In the genomic region with DNA sequence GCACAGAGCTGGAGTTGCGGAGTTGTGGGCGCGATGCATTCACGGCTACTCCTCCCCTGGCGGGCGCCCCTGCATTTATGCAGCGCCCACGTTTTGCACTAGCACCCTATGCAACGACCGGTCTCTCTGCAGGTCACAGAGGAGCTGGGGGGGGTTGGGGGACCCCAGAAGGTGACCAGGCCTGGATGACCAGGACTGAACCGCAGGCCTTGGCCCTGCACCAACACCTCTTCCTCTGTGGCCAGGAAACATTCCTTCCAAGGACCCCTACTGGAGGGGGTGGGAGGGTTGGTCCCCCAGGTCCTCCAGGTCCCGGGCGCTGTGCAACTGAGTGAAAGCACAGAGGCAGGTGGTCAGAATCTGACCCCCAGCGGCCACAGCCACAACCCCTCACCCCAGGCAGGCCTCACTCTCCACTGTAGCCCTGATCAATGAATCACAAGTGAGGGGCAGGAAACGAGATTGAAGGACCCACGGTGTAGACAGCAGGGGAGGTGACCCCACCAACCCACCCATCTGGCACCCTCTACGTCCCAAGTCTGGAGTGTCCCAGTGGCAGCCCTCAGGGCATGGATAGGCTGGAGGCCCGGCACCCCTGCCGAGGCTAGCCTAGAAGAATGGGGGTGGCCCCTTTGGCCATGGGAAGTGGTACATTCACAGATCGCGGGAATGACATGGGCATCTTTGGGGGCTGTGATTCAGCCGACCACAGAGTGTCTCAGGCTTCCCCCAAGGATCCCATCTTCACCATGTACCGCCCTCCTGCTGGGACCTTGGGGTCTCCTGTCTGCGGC, we compare ENCODE assay signal across 8 cellular contexts. TPM values are rescaled to one million over a fixed set of nuclear protein-coding genes. Genes with fewer than 3 reads are reported as not detected.
DNase-seq lines count a peak whose midpoint lies in the region; ATAC-seq and TF ChIP-seq lines count a peak whose summit lies in the region.

No MANE protein-coding gene starts in this region.

- POLR2A ChIA-PET in A673 (lab: Charles Lee; ENCODE audit: low non-redundant PET), result interaction anchor here (0.6 kb wide), 1 partner anchor 395 kb away, joined by 3 read pairs; no protein-coding TSS in a partner anchor
- POLR2A ChIA-PET in activated B cell treated with CpG ODN at 0.5 μM for 24 hours (lab: Charles Lee), result interaction anchor here (0.6 to 59.1 kb wide), 5 partner anchors 10 to 224 kb away, joined by 3 to 2723 read pairs (median 130); a partner anchor contains a TSS

- peak overlapping the region; percentile 87 for H3K4me3 Mint-ChIP-seq in activated B cell treated with CpG ODN at 0.5 μM for 24 hours
- peak overlapping the region; percentile 96 for H3K4me3 Mint-ChIP-seq in stimulated activated effector memory CD8-positive, alpha-beta T cell treated with anti-CD3 and anti-CD28 coated beads, Interleukin-12 subunit alpha, Interleukin-12 subunit beta, amount 100 ng/mL, for 72 hours

- H3K27me3 ChIP-seq in A673 (replicated peaks; ENCODE audit: insufficient read depth, low read depth, low read length, poor library complexity) (no peaks in the 10 kb centered on the region), right cardiac atrium (ENCODE audit: control insufficient read depth, insufficient read depth) (no peaks in the 10 kb centered on the region)

- no peaks in the 10 kb centered on the region for H3K27me3 Mint-ChIP-seq in activated B cell treated with CpG ODN at 0.5 μM for 24 hours

- H3K36me3 ChIP-seq in A673 (ENCODE audit: insufficient read depth, low read length, poor library complexity, severe bottlenecking), result no peaks in the 10 kb centered on the region

- no peaks in the 10 kb centered on the region for H3K36me3 Mint-ChIP-seq in activated B cell treated with CpG ODN at 0.5 μM for 24 hours (ENCODE audit: low read depth)
- H3K36me3 Mint-ChIP-seq in stimulated activated effector memory CD8-positive, alpha-beta T cell treated with anti-CD3 and anti-CD28 coated beads, Interleukin-12 subunit alpha, Interleukin-12 subunit beta, amount 100 ng/mL, for 72 hours, result peaks cover 41% of the 10 kb centered on the region

- 28% methylated on average over 24 of the region's 24 CpGs for WGBS in right cardiac atrium

- H3K9me3 Mint-ChIP-seq in activated B cell treated with CpG ODN at 0.5 μM for 24 hours, result no peaks in the 10 kb centered on the region
- H3K9me3 Mint-ChIP-seq in stimulated activated effector memory CD8-positive, alpha-beta T cell treated with anti-CD3 and anti-CD28 coated beads, Interleukin-12 subunit alpha, Interleukin-12 subunit beta, amount 100 ng/mL, for 72 hours, result no peaks in the 10 kb centered on the region

- H3K4me1 ChIP-seq in A673 (ENCODE audit: insufficient read depth, low read length, poor library complexity, severe bottlenecking) (peaks cover 21% of the 10 kb centered on the region), right cardiac atrium (ENCODE audit: control insufficient read depth, insufficient read depth, low read length) (peaks cover 10% of the 10 kb centered on the region)

- no peak for TF ChIP-seq CTCF in A673 (conservative IDR thresholded peaks at IDR 0.05; ENCODE audit: low read depth, low read length)
- no peak for TF ChIP-seq CTCF in activated B cell treated with CpG ODN at 0.5 μM for 24 hours (IDR thresholded peaks at IDR 0.05)

- H3K4me3 ChIP-seq in A673 (ENCODE audit: low read depth, low read length, poor library complexity, severe bottlenecking) (peak overlapping the region; percentile 66), right cardiac atrium (ENCODE audit: low read length) (peak overlapping the region; percentile 68)

- DNase-seq in A673 (ENCODE audit: low spot score) (no peak), activated B cell treated with CpG ODN at 0.5 μM for 24 hours (no peak), right cardiac atrium (peak in 2 of 3 donors; percentile 76 to 78), SKM-1 treated with dmso at 0.1 percent for 144 hours (lab: John Stamatoyannopoulos, UW; ENCODE audit: unreplicated experiment) (no peak), globus pallidus (ENCODE audit: low spot score) (no peak)
- no peak for DNase-seq in stimulated activated effector memory CD8-positive, alpha-beta T cell treated with anti-CD3 and anti-CD28 coated beads, Interleukin-12 subunit alpha, Interleukin-12 subunit beta, amount 100 ng/mL, for 72 hours (ENCODE audit: low spot score in 2 of 2)

- peak overlapping the region; percentile 88 for H3K27ac Mint-ChIP-seq in activated B cell treated with CpG ODN at 0.5 μM for 24 hours
- H3K27ac Mint-ChIP-seq in stimulated activated effector memory CD8-positive, alpha-beta T cell treated with anti-CD3 and anti-CD28 coated beads, Interleukin-12 subunit alpha, Interleukin-12 subunit beta, amount 100 ng/mL, for 72 hours, result peak overlapping the region; percentile 99

- H3K27ac ChIP-seq in A673 (ENCODE audit: low read depth, low read length, poor library complexity, severe bottlenecking), result peak overlapping the region; percentile 99
- peak overlapping the region; percentile 92 for H3K27ac ChIP-seq in right cardiac atrium (ENCODE audit: low read length)

- TSS peak; percentile 95 for BruUV-seq in A673 (replicated peaks; lab: Mats Ljungman, UMichigan)

- ATAC-seq in GM21515 (IDR thresholded peaks at IDR 0.05; ENCODE audit: unreplicated experiment) (peak; percentile 0), activated B cell treated with CpG ODN at 0.5 μM for 24 hours (ENCODE audit: low read depth) (peak; percentile 4), right cardiac atrium (no peak), GM21526 (IDR thresholded peaks at IDR 0.05; ENCODE audit: low FRiP score, unreplicated experiment) (no peak)
- peak; percentile 45 for ATAC-seq in stimulated activated effector memory CD8-positive, alpha-beta T cell treated with anti-CD3 and anti-CD28 coated beads, Interleukin-12 subunit alpha, Interleukin-12 subunit beta, amount 100 ng/mL, for 72 hours

- CTCF ChIA-PET in A673 (lab: Charles Lee), result no interaction called here
- CTCF ChIA-PET in activated B cell treated with CpG ODN at 0.5 μM for 24 hours (lab: Charles Lee), result interaction anchor here (0.8 to 1.8 kb wide), 2 partner anchors 8 to 10 kb away, joined by 3 to 5 read pairs; no protein-coding TSS in a partner anchor

- no peaks in the 10 kb centered on the region for H3K9me3 ChIP-seq in A673 (ENCODE audit: low read depth, low read length, poor library complexity, severe bottlenecking)
- no peaks in the 10 kb centered on the region for H3K9me3 ChIP-seq in right cardiac atrium (ENCODE audit: control insufficient read depth, low read length)

- intact Hi-C loops in A673 (cut with micrococcal nuclease; ENCODE audit: unreplicated experiment) (loop anchor here (2.0 kb wide), 1 partner anchor 33 kb away; no protein-coding TSS in a partner anchor), activated B cell treated with CpG ODN at 0.5 μM for 24 hours (cut with micrococcal nuclease) (loop anchor here (1.0 kb wide), 3 partner anchors 10 to 28 kb away; no protein-coding TSS in a partner anchor), right cardiac atrium (cut with DNase I) (no loop called here)

- H3K4me1 Mint-ChIP-seq in activated B cell treated with CpG ODN at 0.5 μM for 24 hours, result peaks cover 44% of the 10 kb centered on the region
- peaks cover 25% of the 10 kb centered on the region for H3K4me1 Mint-ChIP-seq in stimulated activated effector memory CD8-positive, alpha-beta T cell treated with anti-CD3 and anti-CD28 coated beads, Interleukin-12 subunit alpha, Interleukin-12 subunit beta, amount 100 ng/mL, for 72 hours

RNA-seq across cellular contexts. Expression of a gene that starts 11.1 kb away (rescaled TPM):
- total RNA-seq in A673 (2021) (106 and 107 TPM in 2 replicates), activated B cell treated with CpG ODN at 0.5 μM for 24 hours (1,134 and 1,197 TPM in 2 replicates), right cardiac atrium (100 to 1,000 TPM in 3 of 4 donors, 10 to 100 TPM in 1; 96.9 to 151 (median 122) TPM)
- 75.9 TPM for polyA plus RNA-seq in right cardiac atrium

RNA-seq across cellular contexts. Expression of a gene that starts 34.0 kb away (rescaled TPM):
- 40.7 and 47.1 TPM in 2 replicates for total RNA-seq in A673 (2021)
- 179 and 189 TPM in 2 replicates for total RNA-seq in activated B cell treated with CpG ODN at 0.5 μM for 24 hours
- total RNA-seq in right cardiac atrium, result 10 to 100 TPM; 20.9 to 27.0 (median 21.8) TPM
- polyA plus RNA-seq in right cardiac atrium, result 9.5 TPM

RNA-seq across cellular contexts. Expression of a gene that starts 34.6 kb away (rescaled TPM):
- total RNA-seq in A673 (2021), result 1.6 and 2.5 TPM in 2 replicates
- 73.0 and 78.6 TPM in 2 replicates for total RNA-seq in activated B cell treated with CpG ODN at 0.5 μM for 24 hours
- total RNA-seq in right cardiac atrium, result 1 to 10 TPM; 1.1 to 3.3 (median 2.3) TPM
- polyA plus RNA-seq in right cardiac atrium, result 2.7 TPM

RNA-seq across cellular contexts. Expression of a gene that starts 46.6 kb away (rescaled TPM):
- 91.7 and 110 TPM in 2 replicates for total RNA-seq in A673 (2021)
- total RNA-seq in activated B cell treated with CpG ODN at 0.5 μM for 24 hours, result 55.1 and 57.3 TPM in 2 replicates
- total RNA-seq in right cardiac atrium, result 10 to 100 TPM; 52.7 to 68.4 (median 62.2) TPM
- polyA plus RNA-seq in right cardiac atrium, result 39.3 TPM

Comparison
In these comparisons a context has a peak if more than half of its experiments do, and no peak if none do; other contexts are left out.
1. DNase-seq: peak in right cardiac atrium (2 of 3); none in A673 (single experiment), activated B cell treated with CpG ODN at 0.5 μM for 24 hours (single experiment), stimulated activated effector memory CD8-positive, alpha-beta T cell treated with anti-CD3 and anti-CD28 coated beads, Interleukin-12 subunit alpha, Interleukin-12 subunit beta, amount 100 ng/mL, for 72 hours (0 of 2), SKM-1 treated with dmso at 0.1 percent for 144 hours (single experiment) and globus pallidus (single experiment).
2. ATAC-seq: peak in GM21515 (single experiment), activated B cell treated with CpG ODN at 0.5 μM for 24 hours (single experiment) and stimulated activated effector memory CD8-positive, alpha-beta T cell treated with anti-CD3 and anti-CD28 coated beads, Interleukin-12 subunit alpha, Interleukin-12 subunit beta, amount 100 ng/mL, for 72 hours (single experiment); none in right cardiac atrium (0 of 2) and GM21526 (single experiment).
3. RNA of a gene that starts 34.6 kb away (total RNA-seq): 73.0 to 78.6 TPM in activated B cell treated with CpG ODN at 0.5 μM for 24 hours; 1.6 to 2.5 TPM in A673 and 1.1 to 3.3 TPM in right cardiac atrium; every median in the first group is over 10 times any median in the second.
4. intact Hi-C loops: an anchor here in A673 (2.0 kb wide) and activated B cell treated with CpG ODN at 0.5 μM for 24 hours (1.0 kb wide); none called in right cardiac atrium.